11 cellular contexts compared by ENCODE assay signal in the genomic region with DNA sequence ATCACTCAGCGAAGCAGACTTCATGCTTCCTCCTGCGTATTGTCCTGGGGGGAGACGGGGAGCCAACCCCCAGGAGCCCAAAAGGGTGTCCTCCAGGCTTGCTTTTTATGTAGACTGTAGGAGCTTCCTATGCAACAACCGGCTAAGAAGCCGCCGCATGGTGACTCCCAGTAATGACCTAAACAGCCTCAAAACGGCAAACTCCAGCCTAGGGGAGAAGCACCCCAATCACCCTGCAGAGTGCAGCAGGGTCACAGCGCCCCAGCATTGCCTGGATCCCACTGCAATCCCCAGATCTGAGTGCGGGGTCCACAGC. TPM values are rescaled to one million over a fixed set of nuclear protein-coding genes. Genes with fewer than 3 reads are reported as not detected.
DNase-seq lines count a peak whose midpoint lies in the region; ATAC-seq and TF ChIP-seq lines count a peak whose summit lies in the region.
"Had no signal": no experiment of that assay in that cellular context is flagged by ENCODE, and none has a peak within 500 bp of the region (broad histone marks: within the 10 kb centered on the region; RNA-seq: fewer than 3 reads in every experiment).

No MANE protein-coding gene starts in this region.

- TF ChIP-seq CTCF in brain microvascular endothelial cell (IDR thresholded peaks at IDR 0.05; ENCODE audit: low read depth, low read length, missing control alignments) (peak; percentile 16), upper lobe of right lung (IDR thresholded peaks at IDR 0.05) (no peak), CD14-positive monocyte (IDR thresholded peaks at IDR 0.05) (no peak)

- H3K4me3 ChIP-seq in brain microvascular endothelial cell (ENCODE audit: low read depth, low read length) (no peak overlapping the region), mesenchymal stem cell (ENCODE audit: insufficient read depth in 1 of 2, low read depth in 1 of 2, low read length in 2 of 2) (peak overlapping the region in 1 of 2 experiments; percentile 24), upper lobe of right lung (peak overlapping the region; percentile 5)
- H3K4me3 ChIP-seq: gastrocnemius medialis had no signal

- H3K9me3 Mint-ChIP-seq in CD14-positive monocyte = peaks cover 0 to 3% (median 0%) of the 10 kb centered on the region in 7 donors
- H3K9me3 Mint-ChIP-seq: activated CD4-positive, alpha-beta memory T cell treated with anti-CD3 and anti-CD28 coated beads, Interleukin-2, amount 10 ng/mL, durations not matched to agents 7 days and 5 days had no signal

- H3K4me1 Mint-ChIP-seq in CD14-positive monocyte = peaks cover 11% of the 10 kb centered on the region

- no peak overlapping the region for H3K23ac ChIP-seq in mesenchymal stem cell (ENCODE audit: low read length in 2 of 2)

- peak overlapping the region; percentile 4 for H2BK15ac ChIP-seq in mesenchymal stem cell (ENCODE audit: low read depth, poor library complexity, severe bottlenecking)

- H3K9me3 ChIP-seq in mesenchymal stem cell (ENCODE audit: control insufficient read depth, low read length) = no peaks in the 10 kb centered on the region
- no peaks in the 10 kb centered on the region for H3K9me3 ChIP-seq in upper lobe of right lung
- H3K9me3 ChIP-seq: gastrocnemius medialis had no signal

- in situ Hi-C loops in brain microvascular endothelial cell (cut with HindIII; ENCODE audit: low pct_ligation_motif_present, low sequenced_read_pairs) = no loop called here

- no peak overlapping the region for H3K9ac ChIP-seq in mesenchymal stem cell (ENCODE audit: low read length)

- H2AK5ac ChIP-seq in mesenchymal stem cell (ENCODE audit: low read length, severe bottlenecking) = no peak overlapping the region

- no peak overlapping the region for H3K4me2 ChIP-seq in mesenchymal stem cell (ENCODE audit: low read length, poor library complexity, severe bottlenecking)

- WGBS in mesenchymal stem cell = 51% methylated on average over 9 of the region's 9 CpGs

- intact Hi-C loops in upper lobe of right lung (cut with DNase I) = no loop called here
- intact Hi-C loops in CD14-positive monocyte (cut with micrococcal nuclease) = no loop called here

- H3K4ac ChIP-seq in mesenchymal stem cell (ENCODE audit: low read depth in 1 of 2, low read length in 2 of 2) = no peak overlapping the region

- H3K36me3 Mint-ChIP-seq in CD14-positive monocyte = peaks cover 0 to 2% of the 10 kb centered on the region in 2 donors

- peak; percentile 59 for DNase-seq in DMS53 (lab: John Stamatoyannopoulos, UW)
- no peak for DNase-seq in DMS53 treated with DMSO at 0.1 percent for 48 hours (lab: John Stamatoyannopoulos, UW; ENCODE audit: unreplicated experiment)
- DNase-seq in brain microvascular endothelial cell = no peak
- DNase-seq in mesenchymal stem cell = peak; percentile 43
- no peak for DNase-seq in upper lobe of right lung
- DNase-seq in germinal center (ENCODE audit: low spot score) = no peak
- no peak for DNase-seq in CD14-positive monocyte (ENCODE audit: low spot score)
- DNase-seq: activated CD4-positive, alpha-beta memory T cell treated with anti-CD3 and anti-CD28 coated beads, Interleukin-2, amount 10 ng/mL, durations not matched to agents 7 days and 5 days; NCI-H1092 treated with DMSO at 0.1 percent for 48 hours had no signal

- no peak for ATAC-seq in upper lobe of right lung
- ATAC-seq in GM18873 (IDR thresholded peaks at IDR 0.05; ENCODE audit: low FRiP score, unreplicated experiment) = no peak

- H3K27ac Mint-ChIP-seq in CD14-positive monocyte = no peak overlapping the region
- H3K27ac Mint-ChIP-seq: activated CD4-positive, alpha-beta memory T cell treated with anti-CD3 and anti-CD28 coated beads, Interleukin-2, amount 10 ng/mL, durations not matched to agents 7 days and 5 days had no signal

- H2BK120ac ChIP-seq in mesenchymal stem cell (ENCODE audit: low read depth, low read length) = no peak overlapping the region

- H3K79me1 ChIP-seq in mesenchymal stem cell (replicated peaks; ENCODE audit: low read length, poor library complexity, severe bottlenecking) = no peaks in the 10 kb centered on the region

- no peaks in the 10 kb centered on the region for H3K36me3 ChIP-seq in brain microvascular endothelial cell (replicated peaks)
- peaks cover 0 to 4% of the 10 kb centered on the region in 2 experiments for H3K36me3 ChIP-seq in mesenchymal stem cell (ENCODE audit: control insufficient read depth in 1 of 2, insufficient read depth in 2 of 2, low read depth in 1 of 2, low read length in 2 of 2)
- H3K36me3 ChIP-seq in upper lobe of right lung = no peaks in the 10 kb centered on the region
- H3K36me3 ChIP-seq: gastrocnemius medialis had no signal

- H2BK5ac ChIP-seq in mesenchymal stem cell (ENCODE audit: low read depth, low read length, poor library complexity, severe bottlenecking) = no peak overlapping the region

- no peaks in the 10 kb centered on the region for H3K27me3 ChIP-seq in brain microvascular endothelial cell (replicated peaks)
- H3K27me3 ChIP-seq in mesenchymal stem cell (ENCODE audit: control insufficient read depth in 1 of 2, insufficient read depth in 1 of 2, low read length in 2 of 2) = no peaks in the 10 kb centered on the region
- H3K27me3 ChIP-seq in upper lobe of right lung = no peaks in the 10 kb centered on the region
- H3K27me3 ChIP-seq: gastrocnemius medialis had no signal

- no peak overlapping the region for H3K4me3 Mint-ChIP-seq in CD14-positive monocyte
- H3K4me3 Mint-ChIP-seq: activated CD4-positive, alpha-beta memory T cell treated with anti-CD3 and anti-CD28 coated beads, Interleukin-2, amount 10 ng/mL, durations not matched to agents 7 days and 5 days had no signal

- no peak overlapping the region for H2AFZ ChIP-seq in mesenchymal stem cell (ENCODE audit: low read depth, low read length)

- peaks cover 0 to 4% (median 0%) of the 10 kb centered on the region in 3 donors for H3K27me3 Mint-ChIP-seq in CD14-positive monocyte (ENCODE audit: low read depth in 3 of 3)

- no peak overlapping the region for H2BK12ac ChIP-seq in mesenchymal stem cell (ENCODE audit: low read length in 2 of 2)

- H4K8ac ChIP-seq in mesenchymal stem cell (ENCODE audit: low read length) = no peak overlapping the region

- peak overlapping the region in 1 of 2 experiments; percentile 4 for H3K18ac ChIP-seq in mesenchymal stem cell (ENCODE audit: low read depth in 1 of 2, low read length in 2 of 2)

- no peak overlapping the region for H3K27ac ChIP-seq in brain microvascular endothelial cell
- no peak overlapping the region for H3K27ac ChIP-seq in mesenchymal stem cell (ENCODE audit: low read length, poor library complexity, severe bottlenecking)
- peak overlapping the region; percentile 84 for H3K27ac ChIP-seq in upper lobe of right lung

- peak overlapping the region; percentile 52 for H4K91ac ChIP-seq in mesenchymal stem cell (ENCODE audit: low read length)

- H3K14ac ChIP-seq in mesenchymal stem cell (ENCODE audit: low read length in 2 of 2) = no peak overlapping the region

- H3K4me1 ChIP-seq in mesenchymal stem cell (ENCODE audit: control insufficient read depth, insufficient read depth, low read depth, low read length) (peaks cover 18% of the 10 kb centered on the region), upper lobe of right lung (peaks cover 30% of the 10 kb centered on the region)

RNA-seq across cellular contexts. Expression of gene PROSER2, which starts 52.0 kb away (rescaled TPM):
- polyA plus RNA-seq in mesenchymal stem cell (2013, experiment 1 of 2) = 1.7 TPM
- 2.0 TPM for polyA plus RNA-seq in mesenchymal stem cell (2013, experiment 2 of 2)
- 33.3 TPM for total RNA-seq in upper lobe of right lung
- 1 to 10 TPM; 2.0 to 2.2 TPM for polyA plus RNA-seq in CD14-positive monocyte

Comparison
In these comparisons a context has a peak if more than half of its experiments do, and no peak if none do; other contexts are left out.
1. DNase-seq: peak in DMS53 (single experiment) and mesenchymal stem cell (single experiment); none in DMS53 treated with DMSO at 0.1 percent for 48 hours (single experiment), brain microvascular endothelial cell (single experiment), upper lobe of right lung (single experiment), germinal center (single experiment) and CD14-positive monocyte (single experiment).